8 cellular contexts compared by ENCODE assay signal in the genomic region with DNA sequence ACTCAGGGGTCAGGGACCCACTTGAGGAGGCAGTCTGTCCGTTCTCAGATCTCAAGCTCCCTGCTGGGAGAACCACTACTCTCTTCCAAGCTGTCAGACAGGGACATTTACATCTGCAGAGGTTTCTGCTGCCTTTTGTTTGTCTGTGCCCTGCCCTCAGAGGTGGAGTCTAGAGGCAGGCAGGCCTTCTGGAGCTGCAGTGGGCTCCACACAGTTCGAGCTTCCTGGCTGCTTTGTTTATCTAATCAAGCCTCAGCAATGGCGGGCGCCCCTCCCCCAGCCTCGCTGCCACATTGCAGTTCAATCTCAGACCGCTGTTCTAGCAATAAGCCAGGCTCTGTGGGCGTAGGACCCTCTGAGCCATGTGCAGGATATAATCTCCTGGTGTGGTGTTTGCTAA.
A peak's percentile ranks its signal among the peaks of the same experiment; 100 is the strongest.
DNase-seq lines count a peak whose midpoint lies in the region; ATAC-seq, FAIRE-seq and TF ChIP-seq lines count a peak whose summit lies in the region.
"Not testable (repeated sequence)": the region's sequence is repeated elsewhere in the genome, so short reads cannot be mapped to it uniquely, and the experiment has no call there.

No MANE protein-coding gene starts in this region.

- not testable (repeated sequence) for H3K9me2 ChIP-seq in GM23338 (ENCODE audit: insufficient read depth)

- H2AFZ ChIP-seq in DND-41 (ENCODE audit: low read depth, low read length); GM23338; HepG2 (ENCODE audit: low read length): not testable (repeated sequence)
- peak overlapping the region; percentile 92 for H2AFZ ChIP-seq in neural progenitor cell (replicated peaks)

- not testable (repeated sequence) for H3F3A ChIP-seq in GM23338 (replicated peaks; ENCODE audit: low read depth); neural progenitor cell (ENCODE audit: low read depth)

- H4K20me1 ChIP-seq in DND-41 (ENCODE audit: insufficient read depth, low read length); GM23338 (replicated peaks; ENCODE audit: insufficient read depth); HepG2 (ENCODE audit: insufficient read depth, low read length); neural progenitor cell (ENCODE audit: low read depth): not testable (repeated sequence)

- H3K36me3 ChIP-seq in DND-41 (ENCODE audit: insufficient read depth, low read length); GM23338 (ENCODE audit: insufficient read depth); NT2/D1 (ENCODE audit: insufficient read depth, insufficient read length, low read length); HepG2 (replicated peaks in 1 of 2; ENCODE audit: control insufficient read depth in 1 of 2, insufficient read depth in 2 of 2, low read length in 2 of 2); neural progenitor cell: not testable (repeated sequence)

- not testable (repeated sequence) for H3K4me1 Mint-ChIP-seq in GM23338; glutamatergic neuron (ENCODE audit: low read depth, unreplicated experiment); neural progenitor cell
- peaks cover 15% of the 10 kb centered on the region for H3K4me1 Mint-ChIP-seq in WTC11

- not testable (repeated sequence) for H3K36me3 Mint-ChIP-seq in GM23338 (ENCODE audit: low read depth); WTC11; glutamatergic neuron (ENCODE audit: unreplicated experiment); neural progenitor cell

- H3K4me2 ChIP-seq in DND-41 (ENCODE audit: insufficient read depth, low read length); GM23338: not testable (repeated sequence)
- H3K4me2 ChIP-seq in HepG2 (ENCODE audit: low read depth, low read length) (0 out of 2 replicates have a peak overlapping the region, but pooled peaks have one; percentile 12), neural progenitor cell (peak overlapping the region; percentile 42)

- not testable (repeated sequence) for TF ChIP-seq RAD21 in HepG2 (CRISPR knock-in tag; IDR thresholded peaks at IDR 0.05)

- H3K4me1 ChIP-seq in DND-41 (ENCODE audit: insufficient read depth, low read length); GM23338 (ENCODE audit: insufficient read depth); NT2/D1 (ENCODE audit: insufficient read depth, insufficient read length); HepG2 (ENCODE audit: insufficient read depth, low read length); neural progenitor cell: not testable (repeated sequence)

- CTCF ChIA-PET in WTC11 (lab: Charles Lee): interaction anchor here (0.6 to 1.0 kb wide), 2 partner anchors 15 to 22 kb away, joined by 3 read pairs; no protein-coding TSS in a partner anchor
- CTCF ChIA-PET in HepG2 (lab: Yijun Ruan, JAX; ENCODE audit: low intra/inter-chr PET ratio, low total read pairs): not testable (repeated sequence)

- TF ChIP-seq POLR2A in HepG2 (IDR thresholded peaks at IDR 0.05; ENCODE audit: insufficient read depth in 1 of 2, low read depth in 2 of 2, low read length in 2 of 2): not testable (repeated sequence)

- H3K27me3 Mint-ChIP-seq in GM23338 (ENCODE audit: insufficient read depth, low read depth, poor library complexity); glutamatergic neuron (ENCODE audit: unreplicated experiment); neural progenitor cell (ENCODE audit: insufficient read depth, low read depth): not testable (repeated sequence)
- peaks cover 56% of the 10 kb centered on the region for H3K27me3 Mint-ChIP-seq in WTC11 (ENCODE audit: low read depth)

- FAIRE-seq in HepG2 (lab: Jason Lieb, UNC): not testable (repeated sequence)

- in situ Hi-C loops in HepG2 (cut with HindIII; ENCODE audit: extremely low pct_ligation_motif_present, low pct_unique_long_range_greater_than_20kb): not testable (repeated sequence)

- TF ChIP-seq CTCF in DND-41 (IDR thresholded peaks at IDR 0.05; ENCODE audit: borderline replicate concordance, extremely low read depth, low read length, poor library complexity, severe bottlenecking); GM23338 (conservative IDR thresholded peaks at IDR 0.05; ENCODE audit: low read depth in 2 of 2); WTC11 (IDR thresholded peaks at IDR 0.05); glutamatergic neuron (IDR thresholded peaks at IDR 0.05; ENCODE audit: partially characterized antibody, unreplicated experiment); HepG2 (CRISPR knock-in tag; IDR thresholded peaks at IDR 0.05); neural progenitor cell (IDR thresholded peaks at IDR 0.05): not testable (repeated sequence)

- not testable (repeated sequence) for H3K27ac ChIP-seq in DND-41 (ENCODE audit: low read length); GM23338 (ENCODE audit: low read depth); HepG2 (ENCODE audit: extremely low read length, insufficient read depth, low read length); neural progenitor cell

- H3K27ac Mint-ChIP-seq in GM23338; WTC11; glutamatergic neuron (ENCODE audit: unreplicated experiment); neural progenitor cell: not testable (repeated sequence)

- not testable (repeated sequence) for H3K9me3 Mint-ChIP-seq in GM23338; glutamatergic neuron (ENCODE audit: unreplicated experiment)
- H3K9me3 Mint-ChIP-seq in WTC11 (peaks cover 16% of the 10 kb centered on the region; the same call in 1 of the 2 replicates), neural progenitor cell (peaks cover 18% of the 10 kb centered on the region)

- DNase-seq in DND-41 (peak; percentile 22), GM23338 (ENCODE audit: low spot score) (peak; percentile 53), NT2/D1 (ENCODE audit: low read depth, low spot score) (peak; percentile 72), WTC11 (ENCODE audit: low spot score) (peak; percentile 66), glutamatergic neuron (peak; percentile 26), neural progenitor cell (ENCODE audit: low spot score) (peak; percentile 20)
- peak; percentile 8 for DNase-seq in Jurkat, Clone E6-1 (ENCODE audit: low read depth, low spot score)
- not testable (repeated sequence) for DNase-seq in HepG2 (ENCODE audit: low spot score)

- intact Hi-C loops in HepG2 (cut with micrococcal nuclease; ENCODE audit: unreplicated experiment): not testable (repeated sequence)

- BruUV-seq in HepG2 (replicated peaks; lab: Mats Ljungman, UMichigan): not testable (repeated sequence)

- not testable (repeated sequence) for ATAC-seq in DND-41 (ENCODE audit: insufficient read depth, low read depth); GM23338; HepG2
- ATAC-seq in WTC11: peak; percentile 55

- POLR2A ChIA-PET in WTC11 (lab: Charles Lee); HepG2 (lab: Yijun Ruan, JAX): not testable (repeated sequence)

- not testable (repeated sequence) for H3K4me3 ChIP-seq in DND-41 (ENCODE audit: low read depth in 1 of 2, low read length in 2 of 2); GM23338; Jurkat, Clone E6-1 (ENCODE audit: low read length); NT2/D1 (ENCODE audit: insufficient read length, low read depth); HepG2 (replicated peaks in 1 of 3; ENCODE audit: insufficient read depth in 1 of 3, low read depth in 2 of 3, low read length in 3 of 3); neural progenitor cell

- not testable (repeated sequence) for H3K79me2 ChIP-seq in DND-41 (ENCODE audit: insufficient read depth, low read length); GM23338 (replicated peaks; ENCODE audit: insufficient read depth); HepG2 (ENCODE audit: insufficient read depth, low read length); neural progenitor cell (ENCODE audit: low read depth)

- not testable (repeated sequence) for H3K9ac ChIP-seq in DND-41 (ENCODE audit: low read depth, low read length); NT2/D1 (ENCODE audit: insufficient read length, low read depth); HepG2 (ENCODE audit: insufficient read depth, low read depth, low read length); neural progenitor cell

- not testable (repeated sequence) for TF ChIP-seq EP300 in HepG2 (IDR thresholded peaks at IDR 0.05; ENCODE audit: low read depth in 2 of 2, low read length in 2 of 2); HepG2 (CRISPR knock-in tag; IDR thresholded peaks at IDR 0.05; ENCODE audit: borderline replicate concordance)

- H3K27me3 ChIP-seq in DND-41 (ENCODE audit: insufficient read depth, low read length, poor library complexity); GM23338 (ENCODE audit: insufficient read depth); NT2/D1 (ENCODE audit: insufficient read depth, insufficient read length); HepG2 (ENCODE audit: control insufficient read depth in 1 of 2, insufficient read depth in 2 of 2, low read length in 2 of 2); neural progenitor cell: not testable (repeated sequence)

- H3K9me3 ChIP-seq in DND-41 (ENCODE audit: insufficient read depth, low read length, severe bottlenecking); NT2/D1 (ENCODE audit: insufficient read depth, low read length); HepG2 (ENCODE audit: low read length); neural progenitor cell (ENCODE audit: low read depth): not testable (repeated sequence)

- WGBS in HepG2 (ENCODE audit: low lambda C conversion rate): 40% methylated on average over 1 of the region's 7 CpGs

- H3K4me3 Mint-ChIP-seq in GM23338; WTC11; glutamatergic neuron (ENCODE audit: unreplicated experiment); neural progenitor cell: not testable (repeated sequence)
